15 cellular contexts compared by ENCODE assay signal in the genomic region with DNA sequence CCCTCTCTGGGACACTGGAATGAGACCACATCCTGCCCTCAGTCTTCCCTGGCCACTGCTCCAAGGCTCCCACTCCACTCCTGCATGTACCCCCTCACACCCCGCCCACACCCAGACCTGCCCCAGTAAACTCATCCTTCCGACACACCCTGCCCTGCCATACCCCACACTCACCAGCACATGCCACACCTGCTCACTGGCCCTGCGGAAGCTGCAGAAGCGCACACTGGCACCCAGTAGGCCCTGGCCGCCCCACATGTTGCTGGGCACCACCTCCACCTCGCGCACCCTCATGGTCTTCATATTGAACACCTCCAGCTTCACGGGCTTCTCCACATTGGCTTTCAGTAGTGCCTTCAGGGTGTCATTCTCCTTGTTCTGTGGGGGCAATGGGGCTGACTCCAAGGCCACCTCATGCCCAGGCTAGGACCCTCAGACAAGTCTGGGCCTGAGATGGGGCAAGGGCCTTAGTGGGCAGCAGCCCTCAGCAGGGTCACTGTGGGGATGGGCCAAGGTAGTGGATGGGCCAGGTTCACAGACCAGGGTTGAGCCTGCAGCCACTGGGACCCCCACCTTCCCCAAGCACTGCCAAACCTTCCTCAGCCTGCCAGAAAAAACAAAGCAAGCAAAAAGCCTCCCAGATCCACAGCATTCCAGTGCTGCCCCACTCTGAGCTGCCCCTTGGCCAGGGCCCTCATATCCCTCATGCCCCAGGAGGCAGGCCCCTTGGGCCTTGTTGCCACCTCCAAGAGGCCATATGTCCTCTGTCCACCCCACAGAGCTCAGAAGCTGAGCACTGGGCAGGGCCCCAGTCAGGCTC. TPM values are rescaled to one million over a fixed set of nuclear protein-coding genes. Genes with fewer than 3 reads are reported as not detected.
DNase-seq lines count a peak whose midpoint lies in the region; ATAC-seq and TF ChIP-seq lines count a peak whose summit lies in the region.
"Had no signal": no experiment of that assay in that cellular context is flagged by ENCODE, and none has a peak within 500 bp of the region (broad histone marks: within the 10 kb centered on the region; RNA-seq: fewer than 3 reads in every experiment).

No MANE protein-coding gene starts in this region.

- peak overlapping the region; percentile 41 for H3K27ac Mint-ChIP-seq in activated naive CD4-positive, alpha-beta T cell treated with anti-CD3 and anti-CD28 coated beads for 36 hours
- peak overlapping the region; percentile 39 to 82 for H3K27ac Mint-ChIP-seq in T-cell
- H3K27ac Mint-ChIP-seq in memory B cell = peak overlapping the region; percentile 32
- no peak overlapping the region for H3K27ac Mint-ChIP-seq in glutamatergic neuron (ENCODE audit: unreplicated experiment)

- no peaks in the 10 kb centered on the region for H3K9me3 ChIP-seq in tibial artery

- no peak for DNase-seq in activated naive CD4-positive, alpha-beta T cell treated with anti-CD3 and anti-CD28 coated beads for 36 hours
- no peak for DNase-seq in activated naive CD4-positive, alpha-beta T cell (lab: John Stamatoyannopoulos, UW)
- no peak for DNase-seq in T-cell
- DNase-seq in memory B cell (ENCODE audit: low spot score in 2 of 2) = peak in 1 of 2 donors; percentile 10
- DNase-seq in tibial artery = no peak
- DNase-seq in glutamatergic neuron = no peak
- DNase-seq in sciatic nerve (ENCODE audit: low spot score) = no peak
- no peak for DNase-seq in left cardiac atrium
- DNase-seq: activated CD8-positive, alpha-beta memory T cell treated with anti-CD3 and anti-CD28 coated beads for 24 hours; NCI-H2029 treated with DMSO at 0.1 percent for 48 hours; Right ventricle myocardium superior; stimulated activated CD4-positive, alpha-beta T cell treated with anti-CD3 and anti-CD28 coated beads, Interleukin-12 subunit alpha, Interleukin-12 subunit beta, amount 100 ng/mL, for 4 hours; stimulated activated naive CD4-positive, alpha-beta T cell had no signal

- no peaks in the 10 kb centered on the region for H3K9me3 Mint-ChIP-seq in activated naive CD4-positive, alpha-beta T cell treated with anti-CD3 and anti-CD28 coated beads for 36 hours
- H3K9me3 Mint-ChIP-seq in T-cell (no peaks in the 10 kb centered on the region), memory B cell (no peaks in the 10 kb centered on the region), glutamatergic neuron (ENCODE audit: unreplicated experiment) (peaks cover 8% of the 10 kb centered on the region)

- H3K27me3 Mint-ChIP-seq in activated naive CD4-positive, alpha-beta T cell treated with anti-CD3 and anti-CD28 coated beads for 36 hours (ENCODE audit: low read depth) = no peaks in the 10 kb centered on the region
- H3K27me3 Mint-ChIP-seq in T-cell (no peaks in the 10 kb centered on the region), memory B cell (no peaks in the 10 kb centered on the region), glutamatergic neuron (ENCODE audit: unreplicated experiment) (peaks cover 2% of the 10 kb centered on the region)

- CTCF ChIA-PET in activated naive CD4-positive, alpha-beta T cell treated with anti-CD3 and anti-CD28 coated beads for 36 hours (lab: Charles Lee) = interaction anchor here (9.6 kb wide), 1 partner anchor 187 kb away, joined by 111 read pairs; no protein-coding TSS in a partner anchor
- CTCF ChIA-PET in T-cell (lab: Charles Lee) = no interaction called here

- POLR2A ChIA-PET in T-cell (lab: Charles Lee) = no interaction called here

- peak overlapping the region; percentile 9 to 17 for H3K27ac ChIP-seq in tibial artery
- H3K27ac ChIP-seq: VCaP had no signal

- H3K4me3 ChIP-seq in tibial artery = no peak overlapping the region

- no peaks in the 10 kb centered on the region for H3K27me3 ChIP-seq in tibial artery

- H3K36me3 ChIP-seq in tibial artery = peaks cover 25 to 39% (median 33%) of the 10 kb centered on the region in 3 donors

- peaks cover 0 to 47% (median 35%) of the 10 kb centered on the region in 4 donors for H3K4me1 ChIP-seq in tibial artery

- H3K4me3 Mint-ChIP-seq in activated naive CD4-positive, alpha-beta T cell treated with anti-CD3 and anti-CD28 coated beads for 36 hours = no peak overlapping the region
- H3K4me3 Mint-ChIP-seq in T-cell = no peak overlapping the region
- no peak overlapping the region for H3K4me3 Mint-ChIP-seq in memory B cell
- H3K4me3 Mint-ChIP-seq in glutamatergic neuron (ENCODE audit: unreplicated experiment) = no peak overlapping the region

- TF ChIP-seq CTCF in tibial artery (IDR thresholded peaks at IDR 0.05) (no peak), glutamatergic neuron (IDR thresholded peaks at IDR 0.05; ENCODE audit: partially characterized antibody, unreplicated experiment) (no peak)

- ATAC-seq in T-cell (replicated peaks in 1 of 4) = no peak
- no peak for ATAC-seq in memory B cell (ENCODE audit: low read depth)
- no peak for ATAC-seq in sciatic nerve
- no peak for ATAC-seq in left cardiac atrium

- peaks cover 2% of the 10 kb centered on the region for H3K36me3 Mint-ChIP-seq in activated naive CD4-positive, alpha-beta T cell treated with anti-CD3 and anti-CD28 coated beads for 36 hours (ENCODE audit: low read depth)
- H3K36me3 Mint-ChIP-seq in T-cell = peaks cover 2% of the 10 kb centered on the region
- peaks cover 6% of the 10 kb centered on the region for H3K36me3 Mint-ChIP-seq in memory B cell
- H3K36me3 Mint-ChIP-seq in glutamatergic neuron (ENCODE audit: unreplicated experiment) = no peaks in the 10 kb centered on the region

- intact Hi-C loops in activated naive CD4-positive, alpha-beta T cell treated with anti-CD3 and anti-CD28 coated beads for 36 hours (cut with micrococcal nuclease) = no loop called here
- intact Hi-C loops in tibial artery (cut with DNase I; ENCODE audit: low total_unique reads) = no loop called here
- intact Hi-C loops in sciatic nerve (cut with DNase I) = no loop called here
- intact Hi-C loops in left cardiac atrium (cut with DNase I) = no loop called here

- H3K4me1 Mint-ChIP-seq in activated naive CD4-positive, alpha-beta T cell treated with anti-CD3 and anti-CD28 coated beads for 36 hours (ENCODE audit: low read depth) = peaks cover 37% of the 10 kb centered on the region
- H3K4me1 Mint-ChIP-seq in T-cell (peaks cover 45 to 56% (median 51%) of the 10 kb centered on the region in 3 donors), memory B cell (peaks cover 38% of the 10 kb centered on the region), glutamatergic neuron (ENCODE audit: low read depth, unreplicated experiment) (peaks cover 11% of the 10 kb centered on the region)

RNA-seq across cellular contexts. Expression of gene GORASP1, which starts 4.7 kb away (rescaled TPM):
- 10 to 100 TPM; 19.0 to 21.8 TPM for total RNA-seq in activated naive CD4-positive, alpha-beta T cell treated with anti-CD3 and anti-CD28 coated beads for 36 hours
- 10 to 100 TPM; 26.7 to 55.5 (median 41.5) TPM for total RNA-seq in T-cell
- total RNA-seq in glutamatergic neuron (ENCODE audit: unreplicated experiment) = 44.6 TPM
- total RNA-seq in sciatic nerve = 55.8 TPM
- 10 to 100 TPM; 39.0 to 49.1 TPM for total RNA-seq in left cardiac atrium

RNA-seq across cellular contexts. Expression of gene TTC21A, which starts 4.8 kb away (rescaled TPM):
- 1 to 10 TPM; 1.5 to 1.6 TPM for total RNA-seq in activated naive CD4-positive, alpha-beta T cell treated with anti-CD3 and anti-CD28 coated beads for 36 hours
- total RNA-seq in T-cell (10 to 100 TPM in 1 of 5 donors, 1 to 10 TPM in 4; 3.5 to 12.4 (median 5.4) TPM), glutamatergic neuron (ENCODE audit: unreplicated experiment) (7.8 TPM), sciatic nerve (13.4 TPM), left cardiac atrium (1 to 10 TPM; 1.8 to 2.5 TPM)

RNA-seq across cellular contexts. Expression of gene CSRNP1, which starts 50.7 kb away (rescaled TPM):
- 10 to 100 TPM; 66.5 to 71.0 TPM for total RNA-seq in activated naive CD4-positive, alpha-beta T cell treated with anti-CD3 and anti-CD28 coated beads for 36 hours
- 100 to 1,000 TPM in 2 of 5 donors, 10 to 100 TPM in 3; 19.5 to 302 (median 25.0) TPM for total RNA-seq in T-cell
- total RNA-seq in glutamatergic neuron (ENCODE audit: unreplicated experiment) = 11.1 TPM
- 51.7 TPM for total RNA-seq in sciatic nerve
- 10 to 100 TPM; 20.5 to 41.6 TPM for total RNA-seq in left cardiac atrium

RNA-seq across cellular contexts. Expression of gene WDR48, which starts 50.9 kb away (rescaled TPM):
- 10 to 100 TPM; 32.3 to 32.9 TPM for total RNA-seq in activated naive CD4-positive, alpha-beta T cell treated with anti-CD3 and anti-CD28 coated beads for 36 hours
- total RNA-seq in T-cell (10 to 100 TPM; 54.2 to 90.3 (median 59.9) TPM), glutamatergic neuron (ENCODE audit: unreplicated experiment) (64.3 TPM), sciatic nerve (49.1 TPM), left cardiac atrium (10 to 100 TPM; 21.4 to 26.7 TPM)

RNA-seq across cellular contexts. Expression of gene SCN11A, which starts 51.0 kb away (rescaled TPM):
- under 1 TPM; 0.05 TPM for total RNA-seq in activated naive CD4-positive, alpha-beta T cell treated with anti-CD3 and anti-CD28 coated beads for 36 hours
- total RNA-seq in T-cell (under 1 TPM; 0.07 to 0.23 (median 0.12) TPM), glutamatergic neuron (ENCODE audit: unreplicated experiment) (0.78 TPM), sciatic nerve (0.71 TPM), left cardiac atrium (not detected)
- total RNA-seq: epithelial cell of proximal tubule had no signal
